Comparison of ENCODE assay signal across 15 cellular contexts in the genomic region with DNA sequence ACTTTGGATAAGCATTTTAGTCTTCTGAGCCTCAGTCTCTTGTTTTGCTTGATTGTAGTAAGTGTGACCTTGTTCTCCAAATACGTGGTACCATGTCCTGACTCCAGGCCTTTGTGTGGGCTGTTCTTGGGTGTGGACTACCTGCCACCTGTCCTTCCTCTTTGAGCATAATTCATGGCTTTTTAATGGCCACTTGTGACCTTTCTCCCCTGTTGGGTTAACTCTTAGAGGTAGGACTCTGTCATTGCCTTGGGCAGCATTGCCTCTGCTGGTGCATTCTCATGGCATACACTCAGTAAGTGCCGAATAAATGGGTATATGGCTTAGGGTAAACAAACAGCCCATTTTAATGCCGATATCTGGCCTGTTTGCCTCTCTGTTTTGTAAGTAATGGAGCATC. TPM values are rescaled to one million over a fixed set of nuclear protein-coding genes. Genes with fewer than 3 reads are reported as not detected.
DNase-seq lines count a peak whose midpoint lies in the region; ATAC-seq and TF ChIP-seq lines count a peak whose summit lies in the region.
"Had no signal": no experiment of that assay in that cellular context is flagged by ENCODE, and none has a peak within 500 bp of the region (broad histone marks: within the 10 kb centered on the region; RNA-seq: fewer than 3 reads in every experiment).

No MANE protein-coding gene starts in this region.

- DNase-seq in CD14-positive monocyte (ENCODE audit: low spot score) (no peak), activated B cell treated with CpG ODN at 0.5 μM for 24 hours (no peak), mesenchymal stem cell (no peak), smooth muscle cell (lab: John Stamatoyannopoulos, UW; ENCODE audit: unreplicated experiment) (no peak)
- DNase-seq: EL; left cardiac atrium; NCI-H524 treated with DMSO at 0.1 percent for 48 hours; stimulated activated CD4-positive, alpha-beta T cell treated with anti-CD3 and anti-CD28 coated beads, Interleukin-4, amount 100 ng/mL, for 4 hours had no signal

- H2AFZ ChIP-seq in mesenchymal stem cell (ENCODE audit: low read depth, low read length) (no peak overlapping the region), smooth muscle cell (ENCODE audit: low read depth) (no peak overlapping the region)
- H2AFZ ChIP-seq: parathyroid adenoma had no signal

- 0 out of 2 replicates have a peak, but pooled peaks cover 4% of the 10 kb centered on the region for H3F3A ChIP-seq in DOHH2 (ENCODE audit: control insufficient read depth, insufficient read depth)
- H3F3A ChIP-seq in smooth muscle cell (ENCODE audit: low read depth), result peaks cover 4% of the 10 kb centered on the region

- H3K14ac ChIP-seq in mesenchymal stem cell (ENCODE audit: low read length in 2 of 2), result no peak overlapping the region

- peak overlapping the region in 4 of 7 donors; percentile 21 to 61 (median 44) for H3K27ac Mint-ChIP-seq in CD14-positive monocyte
- H3K27ac Mint-ChIP-seq in activated B cell treated with CpG ODN at 0.5 μM for 24 hours, result no peak overlapping the region

- H2BK120ac ChIP-seq in mesenchymal stem cell (ENCODE audit: low read depth, low read length), result no peak overlapping the region

- WGBS in mesenchymal stem cell, result 93% methylated on average over 3 of the region's 3 CpGs
- WGBS in smooth muscle cell (ENCODE audit: low lambda C conversion rate), result 85% methylated on average over 3 of the region's 3 CpGs

- H3K9me3 Mint-ChIP-seq in CD14-positive monocyte (peaks cover 0 to 1% (median 0%) of the 10 kb centered on the region in 7 donors), activated B cell treated with CpG ODN at 0.5 μM for 24 hours (no peaks in the 10 kb centered on the region)

- no peaks in the 10 kb centered on the region for H3K79me1 ChIP-seq in mesenchymal stem cell (replicated peaks; ENCODE audit: low read length, poor library complexity, severe bottlenecking)

- no peak overlapping the region for H2BK5ac ChIP-seq in mesenchymal stem cell (ENCODE audit: low read depth, low read length, poor library complexity, severe bottlenecking)

- H3K9ac ChIP-seq in mesenchymal stem cell (ENCODE audit: low read length) (no peak overlapping the region), smooth muscle cell (ENCODE audit: low read depth) (no peak overlapping the region)
- H3K9ac ChIP-seq: parathyroid adenoma had no signal

- POLR2A ChIA-PET in activated B cell treated with CpG ODN at 0.5 μM for 24 hours (lab: Charles Lee), result no interaction called here

- H3K4me3 Mint-ChIP-seq in CD14-positive monocyte, result no peak overlapping the region
- H3K4me3 Mint-ChIP-seq in activated B cell treated with CpG ODN at 0.5 μM for 24 hours, result peak overlapping the region; percentile 11

- H2BK15ac ChIP-seq in mesenchymal stem cell (ENCODE audit: low read depth, poor library complexity, severe bottlenecking), result no peak overlapping the region

- H3K9me3 ChIP-seq in DOHH2 (ENCODE audit: control insufficient read depth, insufficient read depth, low read length), result no peaks in the 10 kb centered on the region
- H3K9me3 ChIP-seq in mesenchymal stem cell (ENCODE audit: control insufficient read depth, low read length), result no peaks in the 10 kb centered on the region
- no peaks in the 10 kb centered on the region for H3K9me3 ChIP-seq in smooth muscle cell (replicated peaks; ENCODE audit: low read depth)
- H3K9me3 ChIP-seq: gastroesophageal sphincter had no signal

- H3K36me3 Mint-ChIP-seq in CD14-positive monocyte, result no peaks in the 10 kb centered on the region
- no peaks in the 10 kb centered on the region for H3K36me3 Mint-ChIP-seq in activated B cell treated with CpG ODN at 0.5 μM for 24 hours (ENCODE audit: low read depth)

- H3K18ac ChIP-seq in mesenchymal stem cell (ENCODE audit: low read depth in 1 of 2, low read length in 2 of 2), result no peak overlapping the region

- H2BK12ac ChIP-seq in mesenchymal stem cell (ENCODE audit: low read length in 2 of 2), result no peak overlapping the region

- H4K91ac ChIP-seq in mesenchymal stem cell (ENCODE audit: low read length), result no peak overlapping the region

- H3K4me1 Mint-ChIP-seq in CD14-positive monocyte, result peaks cover 43% of the 10 kb centered on the region
- H3K4me1 Mint-ChIP-seq in activated B cell treated with CpG ODN at 0.5 μM for 24 hours, result peaks cover 35% of the 10 kb centered on the region

- TF ChIP-seq CTCF in CD14-positive monocyte (IDR thresholded peaks at IDR 0.05) (no peak), DOHH2 (IDR thresholded peaks at IDR 0.05; ENCODE audit: low read depth, low read length, poor library complexity, severe bottlenecking) (no peak), activated B cell treated with CpG ODN at 0.5 μM for 24 hours (IDR thresholded peaks at IDR 0.05) (no peak), smooth muscle cell (IDR thresholded peaks at IDR 0.05; ENCODE audit: borderline replicate concordance, insufficient read depth, poor library complexity, severe bottlenecking) (no peak)

- H4K8ac ChIP-seq in mesenchymal stem cell (ENCODE audit: low read length), result no peak overlapping the region

- H3K79me2 ChIP-seq in DOHH2 (ENCODE audit: control insufficient read depth, low read length) (peaks cover 83% of the 10 kb centered on the region), smooth muscle cell (ENCODE audit: low read depth) (peaks cover 71% of the 10 kb centered on the region)

- H3K27me3 ChIP-seq in DOHH2 (ENCODE audit: control insufficient read depth, low read length) (no peaks in the 10 kb centered on the region), mesenchymal stem cell (ENCODE audit: control insufficient read depth in 1 of 2, insufficient read depth in 1 of 2, low read length in 2 of 2) (no peaks in the 10 kb centered on the region), smooth muscle cell (ENCODE audit: low read depth) (no peaks in the 10 kb centered on the region)
- H3K27me3 ChIP-seq: cardiac muscle cell, gastroesophageal sphincter had no signal

- H3K23ac ChIP-seq in mesenchymal stem cell (ENCODE audit: low read length in 2 of 2), result no peak overlapping the region

- H3K4me2 ChIP-seq in DOHH2 (ENCODE audit: low read length), result peak overlapping the region; percentile 94
- no peak overlapping the region for H3K4me2 ChIP-seq in mesenchymal stem cell (ENCODE audit: low read length, poor library complexity, severe bottlenecking)
- no peak overlapping the region for H3K4me2 ChIP-seq in smooth muscle cell

- no peak for ATAC-seq in activated B cell treated with CpG ODN at 0.5 μM for 24 hours (ENCODE audit: low read depth)
- no peak for ATAC-seq in HG02588 (IDR thresholded peaks at IDR 0.05; ENCODE audit: unreplicated experiment)
- ATAC-seq in HG02798 (IDR thresholded peaks at IDR 0.05; ENCODE audit: poor library complexity, unreplicated experiment), result no peak
- ATAC-seq: gastroesophageal sphincter, left cardiac atrium had no signal

- H3K4ac ChIP-seq in mesenchymal stem cell (ENCODE audit: low read depth in 1 of 2, low read length in 2 of 2), result no peak overlapping the region

- intact Hi-C loops in CD14-positive monocyte (cut with micrococcal nuclease), result loop anchor here (5.0 to 10.0 kb wide), 3 partner anchors 131 to 627 kb away; a partner anchor contains a TSS
- intact Hi-C loops in activated B cell treated with CpG ODN at 0.5 μM for 24 hours (cut with micrococcal nuclease), result loop anchor here (5.0 kb wide), 1 partner anchor 133 kb away; a partner anchor contains a TSS

- CTCF ChIA-PET in activated B cell treated with CpG ODN at 0.5 μM for 24 hours (lab: Charles Lee), result interaction anchor here (1.6 kb wide), 1 partner anchor 24 kb away, joined by 5 read pairs; no protein-coding TSS in a partner anchor

- H2AK5ac ChIP-seq in mesenchymal stem cell (ENCODE audit: low read length, severe bottlenecking), result peak overlapping the region; percentile 6

- H3K9me2 ChIP-seq in DOHH2 (replicated peaks; ENCODE audit: control insufficient read depth, low read length), result no peaks in the 10 kb centered on the region

- peak overlapping the region; percentile 96 for H3K4me3 ChIP-seq in DOHH2 (ENCODE audit: low read length)
- H3K4me3 ChIP-seq in mesenchymal stem cell (ENCODE audit: insufficient read depth in 1 of 2, low read depth in 1 of 2, low read length in 2 of 2), result no peak overlapping the region
- H3K4me3 ChIP-seq in smooth muscle cell, result no peak overlapping the region
- H3K4me3 ChIP-seq: cardiac muscle cell, gastroesophageal sphincter had no signal

- peaks cover 52% of the 10 kb centered on the region for H3K4me1 ChIP-seq in DOHH2 (ENCODE audit: control insufficient read depth, low read length)
- H3K4me1 ChIP-seq in mesenchymal stem cell (ENCODE audit: control insufficient read depth, insufficient read depth, low read depth, low read length), result peaks cover 16% of the 10 kb centered on the region
- H3K4me1 ChIP-seq in smooth muscle cell (ENCODE audit: low read depth), result peaks cover 16% of the 10 kb centered on the region
- H3K4me1 ChIP-seq: parathyroid adenoma had no signal

- no peaks in the 10 kb centered on the region for H3K27me3 Mint-ChIP-seq in CD14-positive monocyte (ENCODE audit: low read depth in 3 of 3)
- H3K27me3 Mint-ChIP-seq in activated B cell treated with CpG ODN at 0.5 μM for 24 hours, result no peaks in the 10 kb centered on the region

- peaks cover 53% of the 10 kb centered on the region for H3K36me3 ChIP-seq in DOHH2 (ENCODE audit: control insufficient read depth, low read length)
- H3K36me3 ChIP-seq in mesenchymal stem cell (ENCODE audit: control insufficient read depth in 1 of 2, insufficient read depth in 2 of 2, low read depth in 1 of 2, low read length in 2 of 2), result peaks cover 0 to 2% of the 10 kb centered on the region in 2 experiments
- no peaks in the 10 kb centered on the region for H3K36me3 ChIP-seq in smooth muscle cell (ENCODE audit: low read depth)
- H3K36me3 ChIP-seq: cardiac muscle cell, gastroesophageal sphincter had no signal

- H3K27ac ChIP-seq in DOHH2 (ENCODE audit: low read depth, low read length) (no peak overlapping the region), mesenchymal stem cell (ENCODE audit: low read length, poor library complexity, severe bottlenecking) (no peak overlapping the region), smooth muscle cell (ENCODE audit: low read depth) (no peak overlapping the region)
- H3K27ac ChIP-seq: cardiac muscle cell, gastroesophageal sphincter, parathyroid adenoma, SK-N-MC had no signal

- H4K20me1 ChIP-seq in DOHH2 (ENCODE audit: control insufficient read depth, insufficient read depth, low read depth, low read length) (peaks cover 35% of the 10 kb centered on the region), smooth muscle cell (ENCODE audit: low read depth) (peaks cover 52% of the 10 kb centered on the region)

RNA-seq across cellular contexts. Expression of a gene that starts 3.0 kb away (rescaled TPM):
- 1 to 10 TPM; 1.9 to 2.3 TPM for polyA plus RNA-seq in CD14-positive monocyte
- total RNA-seq in activated B cell treated with CpG ODN at 0.5 μM for 24 hours, result 40.3 and 44.6 TPM in 2 replicates
- 17.1 TPM for polyA plus RNA-seq in mesenchymal stem cell (2013, experiment 1 of 2)
- polyA plus RNA-seq in mesenchymal stem cell (2013, experiment 2 of 2), result 16.3 TPM
- 15.0 and 15.9 TPM in 2 replicates for total RNA-seq in smooth muscle cell
- 13.0 and 19.9 TPM in 2 replicates for polyA plus RNA-seq in smooth muscle cell

RNA-seq across cellular contexts. Expression of a gene that starts 18.3 kb away (rescaled TPM):
- polyA plus RNA-seq in CD14-positive monocyte (1 to 10 TPM; 6.2 to 9.0 TPM), smooth muscle cell (15.3 and 16.2 TPM in 2 replicates)
- total RNA-seq in activated B cell treated with CpG ODN at 0.5 μM for 24 hours (52.5 and 60.3 TPM in 2 replicates), smooth muscle cell (17.1 and 17.4 TPM in 2 replicates)
- polyA plus RNA-seq in mesenchymal stem cell (2013, experiment 1 of 2), result 17.9 TPM
- polyA plus RNA-seq in mesenchymal stem cell (2013, experiment 2 of 2), result 17.5 TPM
